ENCODE assay signal across 24 cellular contexts in genomic region chr16:76222853-76223252, GRCh38. TPM values are rescaled to one million over a fixed set of nuclear protein-coding genes. Genes with fewer than 3 reads are reported as not detected.
"Had no signal": no experiment of that assay in that cellular context is flagged by ENCODE, and none has a peak within 500 bp of the region (broad histone marks: within the 10 kb centered on the region; RNA-seq: fewer than 3 reads in every experiment).

No MANE protein-coding gene starts in this region.

- H3K27ac Mint-ChIP-seq: activated CD4-positive, alpha-beta T cell treated with anti-CD3 and anti-CD28 coated beads, Interleukin-2, amount 10 ng/mL, durations not matched to agents 24 days and 14 days; activated CD8-positive, alpha-beta T cell treated with anti-CD3 and anti-CD28 coated beads for 36 hours; activated naive CD4-positive, alpha-beta T cell treated with anti-CD3 and anti-CD28 coated beads for 36 hours; activated T-helper 17 cell treated with anti-CD3 and anti-CD28 coated beads, Interleukin-2, amount 50 U/mL, for 72 hours; brain; memory B cell; naive thymus-derived CD8-positive, alpha-beta T cell; stimulated activated memory B cell treated with anti-CD40 and anti-IgM and Interleukin-4, amounts not matched to agents 10 μg/mL and 1 μg/mL and 100 μg/mL, for 72 hours had no signal

- H3K27me3 Mint-ChIP-seq: activated CD4-positive, alpha-beta T cell treated with anti-CD3 and anti-CD28 coated beads, Interleukin-2, amount 10 ng/mL, durations not matched to agents 24 days and 14 days; activated CD8-positive, alpha-beta T cell treated with anti-CD3 and anti-CD28 coated beads for 36 hours; activated T-helper 17 cell treated with anti-CD3 and anti-CD28 coated beads, Interleukin-2, amount 50 U/mL, for 72 hours; brain; memory B cell; stimulated activated memory B cell treated with anti-CD40 and anti-IgM and Interleukin-4, amounts not matched to agents 10 μg/mL and 1 μg/mL and 100 μg/mL, for 72 hours had no signal

- H3K27me3 ChIP-seq: dorsolateral prefrontal cortex, foreskin keratinocyte, ovary, sigmoid colon, upper lobe of right lung had no signal

- H3K36me3 ChIP-seq: left ventricle myocardium inferior, ovary, sigmoid colon, thoracic aorta, upper lobe of right lung had no signal

- H3K9me3 ChIP-seq: left ventricle myocardium inferior, ovary, sigmoid colon, thoracic aorta, upper lobe of right lung had no signal

- ATAC-seq: activated CD8-positive, alpha-beta T cell treated with anti-CD3 and anti-CD28 coated beads for 36 hours; activated T-helper 17 cell treated with anti-CD3 and anti-CD28 coated beads, Interleukin-2, amount 50 U/mL, for 72 hours; foreskin keratinocyte; naive thymus-derived CD8-positive, alpha-beta T cell; stimulated activated memory B cell treated with anti-CD40 and anti-IgM and Interleukin-4, amounts not matched to agents 10 μg/mL and 1 μg/mL and 100 μg/mL, for 72 hours; upper lobe of right lung had no signal

- H3K4me1 Mint-ChIP-seq: activated CD4-positive, alpha-beta T cell treated with anti-CD3 and anti-CD28 coated beads, Interleukin-2, amount 10 ng/mL, durations not matched to agents 24 days and 14 days; activated T-helper 17 cell treated with anti-CD3 and anti-CD28 coated beads, Interleukin-2, amount 50 U/mL, for 72 hours; brain; memory B cell; naive thymus-derived CD8-positive, alpha-beta T cell; stimulated activated memory B cell treated with anti-CD40 and anti-IgM and Interleukin-4, amounts not matched to agents 10 μg/mL and 1 μg/mL and 100 μg/mL, for 72 hours had no signal

- H3K4me3 Mint-ChIP-seq: activated CD4-positive, alpha-beta T cell treated with anti-CD3 and anti-CD28 coated beads, Interleukin-2, amount 10 ng/mL, durations not matched to agents 24 days and 14 days; activated CD8-positive, alpha-beta T cell treated with anti-CD3 and anti-CD28 coated beads for 36 hours; activated naive CD4-positive, alpha-beta T cell treated with anti-CD3 and anti-CD28 coated beads for 36 hours; activated T-helper 17 cell treated with anti-CD3 and anti-CD28 coated beads, Interleukin-2, amount 50 U/mL, for 72 hours; brain; memory B cell; naive thymus-derived CD8-positive, alpha-beta T cell; stimulated activated memory B cell treated with anti-CD40 and anti-IgM and Interleukin-4, amounts not matched to agents 10 μg/mL and 1 μg/mL and 100 μg/mL, for 72 hours had no signal

- H3K4me1 ChIP-seq: foreskin keratinocyte, left ventricle myocardium inferior, sigmoid colon, upper lobe of right lung had no signal

- DNase-seq: activated CD4-positive, alpha-beta T cell treated with anti-CD3 and anti-CD28 coated beads, Interleukin-2, amount 10 ng/mL, durations not matched to agents 24 days and 14 days; activated CD8-positive, alpha-beta T cell treated with anti-CD3 and anti-CD28 coated beads for 36 hours; activated naive CD4-positive, alpha-beta T cell treated with anti-CD3 and anti-CD28 coated beads for 36 hours; activated T-cell treated with anti-CD3 and anti-CD28 coated beads, Interleukin-2, amount 50 U/mL, for 1 hour; anterior cingulate cortex; central memory CD4-positive, alpha-beta T cell; dorsolateral prefrontal cortex; foreskin keratinocyte; hippocampal formation; kidney glomerular epithelial cell; left ventricle myocardium inferior; naive thymus-derived CD8-positive, alpha-beta T cell; ovary; sigmoid colon; stimulated activated CD4-positive, alpha-beta T cell treated with anti-CD3 and anti-CD28 coated beads, Interleukin-4, amount 100 ng/mL, for 4 hours; T-helper 1 cell; T-helper 9 cell; upper lobe of right lung had no signal

- H3K4me3 ChIP-seq: dorsolateral prefrontal cortex, left ventricle myocardium inferior, ovary, sigmoid colon, thoracic aorta, upper lobe of right lung had no signal

- H3K9me3 Mint-ChIP-seq: activated CD4-positive, alpha-beta T cell treated with anti-CD3 and anti-CD28 coated beads, Interleukin-2, amount 10 ng/mL, durations not matched to agents 24 days and 14 days; activated CD8-positive, alpha-beta T cell treated with anti-CD3 and anti-CD28 coated beads for 36 hours; activated naive CD4-positive, alpha-beta T cell treated with anti-CD3 and anti-CD28 coated beads for 36 hours; activated T-helper 17 cell treated with anti-CD3 and anti-CD28 coated beads, Interleukin-2, amount 50 U/mL, for 72 hours; brain; memory B cell had no signal

- H3K27ac ChIP-seq: dorsolateral prefrontal cortex, epithelial cell of prostate, foreskin keratinocyte, left ventricle myocardium inferior, ovary, sigmoid colon, thoracic aorta, upper lobe of right lung had no signal

- H3K36me3 Mint-ChIP-seq: brain; memory B cell; naive thymus-derived CD8-positive, alpha-beta T cell; stimulated activated memory B cell treated with anti-CD40 and anti-IgM and Interleukin-4, amounts not matched to agents 10 μg/mL and 1 μg/mL and 100 μg/mL, for 72 hours had no signal

RNA-seq across cellular contexts. Expression of gene CNTNAP4, which starts 54.3 kb away (rescaled TPM):
- total RNA-seq: activated CD4-positive, alpha-beta T cell treated with anti-CD3 and anti-CD28 coated beads, Interleukin-2, amount 10 ng/mL, durations not matched to agents 24 days and 14 days; activated CD8-positive, alpha-beta T cell treated with anti-CD3 and anti-CD28 coated beads for 36 hours; activated naive CD4-positive, alpha-beta T cell treated with anti-CD3 and anti-CD28 coated beads for 36 hours; activated T-helper 17 cell treated with anti-CD3 and anti-CD28 coated beads, Interleukin-2, amount 50 U/mL, for 72 hours; left ventricle myocardium inferior; naive thymus-derived CD8-positive, alpha-beta T cell; thoracic aorta; upper lobe of right lung had no signal
